In genomic region chr11:3109921-3110706, GRCh38 we compare ENCODE assay signal across 1 cellular context.
TF ChIP-seq lines count a peak whose summit lies in the region.

No MANE protein-coding gene starts in this region.

TF ChIP-seq in K562, 482 proteins besides CTCF, POLR2A, EP300 and RAD21 (continued from another document):
- TF ChIP-seq THAP12 (CRISPR knock-in tag; IDR thresholded peaks at IDR 0.05) (no peak), ATF7 (IDR thresholded peaks at IDR 0.05) (0 out of 2 replicates have a peak, but pooled peaks have one; percentile 25), ZNF408 (CRISPR knock-in tag; IDR thresholded peaks at IDR 0.05; ENCODE audit: low read depth) (no peak), ZNF780A (CRISPR knock-in tag; IDR thresholded peaks at IDR 0.05) (no peak), ATF2 (CRISPR knock-in tag; IDR thresholded peaks at IDR 0.05) (no peak), FOXP1 (CRISPR knock-in tag; IDR thresholded peaks at IDR 0.05) (0 out of 2 replicates have a peak, but pooled peaks have one; percentile 5), ZNF316 (IDR thresholded peaks at IDR 0.05) (no peak), ZNF79 (CRISPR knock-in tag; IDR thresholded peaks at IDR 0.05; ENCODE audit: low read depth) (no peak), NFXL1 (CRISPR knock-in tag; IDR thresholded peaks at IDR 0.05) (no peak), JUN (IDR thresholded peaks at IDR 0.05; ENCODE audit: borderline replicate concordance, low read depth, low read length) (0 out of 2 replicates have a peak, but pooled peaks have one; percentile 28), JUN (CRISPR knock-in tag; IDR thresholded peaks at IDR 0.05; ENCODE audit: borderline replicate concordance) (no peak), TFAP4 (CRISPR knock-in tag; IDR thresholded peaks at IDR 0.05; ENCODE audit: borderline replicate concordance) (peak; percentile 85), STAG1 (CRISPR knock-in tag; IDR thresholded peaks at IDR 0.05; ENCODE audit: borderline replicate concordance) (peak; percentile 81; the same call in 1 of the 2 replicates), TEAD4 (IDR thresholded peaks at IDR 0.05; ENCODE audit: low read length) (0 out of 2 replicates have a peak, but pooled peaks have one; percentile 23), TEAD4 (CRISPR knock-in tag; IDR thresholded peaks at IDR 0.05; ENCODE audit: borderline replicate concordance) (no peak), ZNF444 (CRISPR knock-in tag; IDR thresholded peaks at IDR 0.05) (no peak), CHD2 (IDR thresholded peaks at IDR 0.05; ENCODE audit: low read depth, low read length) (no peak), CSDE1 (IDR thresholded peaks at IDR 0.05) (no peak), SNRNP70 (optimal IDR thresholded peaks at IDR 0.05; ENCODE audit: low read depth, low read length) (no peak), ZNF224 (CRISPR knock-in tag; IDR thresholded peaks at IDR 0.05) (no peak), ZNF584 (CRISPR knock-in tag; IDR thresholded peaks at IDR 0.05; ENCODE audit: low read depth) (no peak), SMC3 (conservative IDR thresholded peaks at IDR 0.05; ENCODE audit: insufficient read depth, low read depth, low read length) (peak; percentile 90), MYC (IDR thresholded peaks at IDR 0.05; ENCODE audit: low read depth, low read length) (0 out of 2 replicates have a peak, but pooled peaks have one; percentile 30), MYC (CRISPR knock-in tag; IDR thresholded peaks at IDR 0.05; ENCODE audit: borderline replicate concordance, low read depth) (no peak), HDAC8 (tag; IDR thresholded peaks at IDR 0.05) (no peak), L3MBTL2 (IDR thresholded peaks at IDR 0.05) (peak; percentile 52; the same call in 1 of the 2 replicates), FOXO4 (CRISPR knock-in tag; IDR thresholded peaks at IDR 0.05) (no peak), PRPF4 (IDR thresholded peaks at IDR 0.05; ENCODE audit: insufficient read depth, low read depth, low read length, poor library complexity, severe bottlenecking) (no peak), ZNF511 (CRISPR knock-in tag; IDR thresholded peaks at IDR 0.05) (no peak), CREBBP (IDR thresholded peaks at IDR 0.05; ENCODE audit: low read depth, low read length) (no peak), KDM2B (CRISPR knock-in tag; IDR thresholded peaks at IDR 0.05) (no peak), POLR3A (IDR thresholded peaks at IDR 0.05; ENCODE audit: borderline replicate concordance, extremely low read depth, insufficient read depth, insufficient read length) (no peak), DACH1 (IDR thresholded peaks at IDR 0.05; ENCODE audit: partially characterized antibody) (no peak), ZBTB7A (IDR thresholded peaks at IDR 0.05; ENCODE audit: borderline replicate concordance, control insufficient read depth, low read depth, low read length) (no peak), NCOA1 (IDR thresholded peaks at IDR 0.05; ENCODE audit: low read depth) (no peak), EHMT2 (IDR thresholded peaks at IDR 0.05) (no peak), HNRNPUL1 (IDR thresholded peaks at IDR 0.05; ENCODE audit: low read length) (no peak), YY1 (IDR thresholded peaks at IDR 0.05; ENCODE audit: borderline replicate concordance in 1 of 3, control insufficient read depth in 1 of 3, extremely low read depth in 1 of 3, insufficient read depth in 3 of 3, insufficient read length in 1 of 3, insufficient replicate concordance in 2 of 3, low read depth in 1 of 3, low read length in 2 of 3) (peak in 1 of 3 experiments; percentile 13)
- TF ChIP-seq, protein P1, sequence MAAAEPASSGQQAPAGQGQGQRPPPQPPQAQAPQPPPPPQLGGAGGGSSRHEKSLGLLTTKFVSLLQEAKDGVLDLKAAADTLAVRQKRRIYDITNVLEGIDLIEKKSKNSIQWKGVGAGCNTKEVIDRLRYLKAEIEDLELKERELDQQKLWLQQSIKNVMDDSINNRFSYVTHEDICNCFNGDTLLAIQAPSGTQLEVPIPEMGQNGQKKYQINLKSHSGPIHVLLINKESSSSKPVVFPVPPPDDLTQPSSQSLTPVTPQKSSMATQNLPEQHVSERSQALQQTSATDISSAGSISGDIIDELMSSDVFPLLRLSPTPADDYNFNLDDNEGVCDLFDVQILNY (CRISPR knock-in tag; IDR thresholded peaks at IDR 0.05): no peak
TF ChIP-seq in K562: peak in this region for 33.
